Comparison of ENCODE assay signal across 7 cellular contexts in the genomic region with DNA sequence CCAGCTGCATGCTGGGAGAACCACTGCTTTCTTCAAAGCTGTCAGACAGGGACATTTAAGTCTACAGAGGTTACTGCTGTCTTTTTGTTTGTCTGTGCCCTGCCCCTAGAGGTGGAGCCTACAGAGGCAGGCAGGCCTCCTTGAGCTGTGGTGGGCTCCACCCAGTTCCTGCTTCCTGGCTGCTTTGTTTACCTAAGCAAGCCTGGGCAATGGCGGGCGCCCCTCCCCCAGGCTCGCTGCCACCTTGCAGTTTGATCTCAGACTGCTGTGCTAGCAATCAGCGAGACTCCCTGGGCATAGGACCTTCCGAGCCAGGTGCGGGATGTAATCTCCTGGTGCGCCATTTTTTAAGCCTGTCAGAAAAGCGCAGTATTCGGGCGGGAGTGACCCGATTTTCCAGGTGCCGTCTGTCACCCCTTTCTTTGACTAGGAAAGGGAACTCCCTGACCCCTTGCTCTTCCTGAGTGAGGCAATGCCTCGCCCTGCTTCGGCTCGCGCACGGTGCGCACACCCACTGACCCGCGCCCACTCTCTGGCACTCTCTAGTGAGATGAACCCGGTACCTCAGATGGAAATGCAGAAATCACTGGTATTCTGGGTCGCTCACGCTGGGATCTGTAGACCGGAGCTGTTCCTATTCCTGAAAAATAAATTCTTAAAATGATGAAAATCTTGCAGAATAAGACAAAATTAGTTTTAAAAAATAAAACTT.
DNase-seq lines count a peak whose midpoint lies in the region; TF ChIP-seq lines count a peak whose summit lies in the region.
"Not testable (repeated sequence)": the region's sequence is repeated elsewhere in the genome, so short reads cannot be mapped to it uniquely, and the experiment has no call there.

No MANE protein-coding gene starts in this region.

- not testable (repeated sequence) for H3K27me3 Mint-ChIP-seq in Caco-2 (ENCODE audit: insufficient read depth, unreplicated experiment); endodermal cell (ENCODE audit: insufficient read depth); type B pancreatic cell

- 85 to 94% methylated on average over 10 to 24 of the region's 24 CpGs for WGBS in endodermal cell (ENCODE audit: insufficient coverage in 1 of 2, insufficient read length in 1 of 2), 2 experiments

- H3K27ac Mint-ChIP-seq in Caco-2 (ENCODE audit: unreplicated experiment) (peak overlapping the region; percentile 71), endodermal cell (peak overlapping the region; percentile 68), type B pancreatic cell (peak overlapping the region; percentile 34)

- not testable (repeated sequence) for BruUV-seq in Caco-2 (replicated peaks; lab: Mats Ljungman, UMichigan)

- POLR2A ChIA-PET in Caco-2 (lab: Charles Lee): not testable (repeated sequence)

- H3K9me3 ChIP-seq in Caco-2; endodermal cell (ENCODE audit: control insufficient read depth, low read length): not testable (repeated sequence)

- not testable (repeated sequence) for H4K20me1 ChIP-seq in KMS-11 (ENCODE audit: insufficient read depth)

- DNase-seq in Caco-2 (peak; percentile 71 to 85), NCI-H2171 treated with DMSO at 0.1 percent for 48 hours (lab: John Stamatoyannopoulos, UW) (peak; percentile 45), OCI-M1 (lab: John Stamatoyannopoulos, UW) (peak; percentile 24), endodermal cell (peak; percentile 49)
- not testable (repeated sequence) for DNase-seq in H7; type B pancreatic cell (ENCODE audit: extremely low spot score, unreplicated experiment)

- H3K79me2 ChIP-seq in KMS-11 (ENCODE audit: insufficient read depth, low read depth): not testable (repeated sequence)

- TF ChIP-seq CTCF in Caco-2 (IDR thresholded peaks at IDR 0.05; ENCODE audit: insufficient read depth in 1 of 2, low read depth in 1 of 2, low read length in 1 of 2, severe bottlenecking in 1 of 2, unreplicated experiment in 1 of 2); KMS-11 (conservative IDR thresholded peaks at IDR 0.05; ENCODE audit: low read depth, low read length); endodermal cell (conservative IDR thresholded peaks at IDR 0.05); type B pancreatic cell (conservative IDR thresholded peaks at IDR 0.05): not testable (repeated sequence)

- H3K27me3 ChIP-seq in Caco-2 (replicated peaks; ENCODE audit: control insufficient read depth, insufficient read depth, low read length); H7 (ENCODE audit: control insufficient read depth, insufficient read depth, low read length); KMS-11 (ENCODE audit: insufficient read depth, low read depth); endodermal cell (ENCODE audit: control insufficient read depth, insufficient read depth, low read length, poor library complexity, severe bottlenecking): not testable (repeated sequence)

- not testable (repeated sequence) for H3K4me1 Mint-ChIP-seq in Caco-2 (ENCODE audit: low read depth, unreplicated experiment); endodermal cell; type B pancreatic cell (ENCODE audit: unreplicated experiment)

- peak overlapping the region; percentile 83 for H3K4me3 Mint-ChIP-seq in Caco-2 (ENCODE audit: unreplicated experiment)
- peak overlapping the region; percentile 51 for H3K4me3 Mint-ChIP-seq in endodermal cell
- peak overlapping the region; percentile 31 for H3K4me3 Mint-ChIP-seq in type B pancreatic cell

- peak overlapping the region; percentile 16 for H3K4me2 ChIP-seq in KMS-11

- H2AFZ ChIP-seq in KMS-11 (ENCODE audit: low read depth): peak overlapping the region; percentile 78; the same call in 1 of the 2 replicates

- not testable (repeated sequence) for H3K9me3 Mint-ChIP-seq in Caco-2 (ENCODE audit: unreplicated experiment); type B pancreatic cell
- H3K9me3 Mint-ChIP-seq in endodermal cell: peaks cover 15% of the 10 kb centered on the region

- intact Hi-C loops in Caco-2 (cut with micrococcal nuclease; ENCODE audit: unreplicated experiment): loop anchor here (1.0 to 5.0 kb wide), 3 partner anchors 148 to 638 kb away; no protein-coding TSS in a partner anchor

- H3K4me1 ChIP-seq in Caco-2: peaks cover 37% of the 10 kb centered on the region
- H3K4me1 ChIP-seq in KMS-11 (ENCODE audit: low read depth, poor library complexity, severe bottlenecking); endodermal cell (ENCODE audit: control insufficient read depth, insufficient read depth, low read length): not testable (repeated sequence)

- CTCF ChIA-PET in Caco-2 (lab: Charles Lee): not testable (repeated sequence)

- H3K36me3 ChIP-seq in Caco-2 (ENCODE audit: control insufficient read depth, insufficient read depth, low read length); H7 (replicated peaks; ENCODE audit: control insufficient read depth, insufficient read depth, low read length); KMS-11 (ENCODE audit: insufficient read depth); endodermal cell (ENCODE audit: control insufficient read depth, insufficient read depth, low read length): not testable (repeated sequence)

- H3K36me3 Mint-ChIP-seq in Caco-2 (ENCODE audit: insufficient read depth, unreplicated experiment); endodermal cell (ENCODE audit: low read depth); type B pancreatic cell: not testable (repeated sequence)

- peak overlapping the region; percentile 74 for H3K9ac ChIP-seq in KMS-11
- not testable (repeated sequence) for H3K9ac ChIP-seq in endodermal cell (ENCODE audit: extremely low read depth, low read length, poor library complexity, severe bottlenecking)

- H3K27ac ChIP-seq in KMS-11: peak overlapping the region; percentile 69
- not testable (repeated sequence) for H3K27ac ChIP-seq in endodermal cell (ENCODE audit: low read depth, low read length)

- H3K4me3 ChIP-seq in Caco-2 (ENCODE audit: low read depth, low read length) (peak overlapping the region; percentile 22), H7 (ENCODE audit: insufficient read depth, low read depth, low read length) (peak overlapping the region; percentile 3; the same call in 1 of the 2 replicates)
- not testable (repeated sequence) for H3K4me3 ChIP-seq in KMS-11 (IDR thresholded peaks at IDR 0.05; ENCODE audit: insufficient read depth, low read depth, low read length); endodermal cell (ENCODE audit: low read length)

Comparison
In these comparisons a context has a peak if more than half of its experiments do, and no peak if none do; other contexts are left out.
1. H3K4me3 Mint-ChIP-seq: peak in every context shown above with its lines; median percentile 83 in Caco-2; 51 in endodermal cell; 31 in type B pancreatic cell.